In the genomic region with DNA sequence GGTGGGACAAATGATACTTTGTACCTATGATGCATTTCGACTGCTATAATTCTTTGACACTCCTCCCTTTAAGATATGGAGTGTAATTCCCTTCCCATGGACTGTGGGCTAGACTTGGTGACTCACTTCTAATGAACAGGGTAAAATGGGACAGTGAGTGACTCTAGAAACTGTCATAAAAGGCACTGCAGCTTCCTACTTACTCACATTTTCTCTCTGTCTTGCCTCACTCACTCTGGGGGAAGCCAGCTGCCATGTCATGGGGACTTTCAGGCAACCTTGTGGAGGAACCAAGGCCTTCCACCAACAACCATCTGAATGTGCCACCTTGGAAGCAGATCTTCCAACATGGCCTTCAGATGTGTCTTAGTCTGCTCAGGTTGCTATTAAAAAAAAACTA, we compare ENCODE assay signal across 16 cellular contexts. TPM values are rescaled to one million over a fixed set of nuclear protein-coding genes. Genes with fewer than 3 reads are reported as not detected.
DNase-seq lines count a peak whose midpoint lies in the region; ATAC-seq and TF ChIP-seq lines count a peak whose summit lies in the region.
"Had no signal": no experiment of that assay in that cellular context is flagged by ENCODE, and none has a peak within 500 bp of the region (broad histone marks: within the 10 kb centered on the region; RNA-seq: fewer than 3 reads in every experiment).

No MANE protein-coding gene starts in this region.

- no peaks in the 10 kb centered on the region for H3K27me3 ChIP-seq in upper lobe of right lung
- H3K27me3 ChIP-seq: breast epithelium, tibial nerve had no signal

- H3K4me3 ChIP-seq in upper lobe of right lung = no peak overlapping the region
- H3K4me3 ChIP-seq: breast epithelium, prostate gland, tibial nerve had no signal

- H3K27ac Mint-ChIP-seq in activated naive CD8-positive, alpha-beta T cell treated with anti-CD3 and anti-CD28 coated beads, Interleukin-2, amount 50 U/mL, for 24 hours = peak overlapping the region; percentile 43
- H3K27ac Mint-ChIP-seq in nephron progenitor cell = peak overlapping the region; percentile 41
- H3K27ac Mint-ChIP-seq: natural killer cell had no signal

- H3K9me3 Mint-ChIP-seq in activated T-cell treated with anti-CD3 and anti-CD28 coated beads, Interleukin-2, amount 50 U/mL, for 4 hours = no peaks in the 10 kb centered on the region
- no peaks in the 10 kb centered on the region for H3K9me3 Mint-ChIP-seq in activated naive CD8-positive, alpha-beta T cell treated with anti-CD3 and anti-CD28 coated beads, Interleukin-2, amount 50 U/mL, for 24 hours
- H3K9me3 Mint-ChIP-seq in nephron progenitor cell = peaks cover 18% of the 10 kb centered on the region
- H3K9me3 Mint-ChIP-seq: natural killer cell had no signal

- peak; percentile 80 to 82 for ATAC-seq in activated T-cell treated with anti-CD3 and anti-CD28 coated beads, Interleukin-2, amount 50 U/mL, for 4 hours
- peak; percentile 90 for ATAC-seq in activated naive CD8-positive, alpha-beta T cell treated with anti-CD3 and anti-CD28 coated beads, Interleukin-2, amount 50 U/mL, for 24 hours
- ATAC-seq in upper lobe of right lung = no peak
- no peak for ATAC-seq in HG02610 (IDR thresholded peaks at IDR 0.05; ENCODE audit: unreplicated experiment)
- ATAC-seq: natural killer cell, Right ventricle myocardium inferior had no signal

- H3K27ac ChIP-seq in upper lobe of right lung = no peak overlapping the region
- H3K27ac ChIP-seq: breast epithelium, prostate gland, tibial nerve had no signal

- no peak for DNase-seq in activated T-cell treated with anti-CD3 and anti-CD28 coated beads, Interleukin-2, amount 50 U/mL, for 4 hours
- DNase-seq in activated T-cell treated with anti-CD3 and anti-CD28 coated beads, Interleukin-2, amount 50 U/mL, for 1 hour = no peak
- peak; percentile 61 for DNase-seq in HT-29 (ENCODE audit: low spot score)
- DNase-seq in activated naive CD8-positive, alpha-beta T cell treated with anti-CD3 and anti-CD28 coated beads, Interleukin-2, amount 50 U/mL, for 24 hours = no peak
- no peak for DNase-seq in nephron progenitor cell
- no peak for DNase-seq in NCI-H446 (lab: John Stamatoyannopoulos, UW)
- no peak for DNase-seq in upper lobe of right lung
- DNase-seq: activated gamma-delta T cell treated with Interleukin-2 at 50 U/mL for 16 hours, COR-L47, MM.1S, natural killer cell had no signal

- H3K36me3 Mint-ChIP-seq in activated T-cell treated with anti-CD3 and anti-CD28 coated beads, Interleukin-2, amount 50 U/mL, for 4 hours (ENCODE audit: insufficient read depth) = no peaks in the 10 kb centered on the region
- H3K36me3 Mint-ChIP-seq in activated naive CD8-positive, alpha-beta T cell treated with anti-CD3 and anti-CD28 coated beads, Interleukin-2, amount 50 U/mL, for 24 hours (ENCODE audit: low read depth) = no peaks in the 10 kb centered on the region
- peaks cover 10% of the 10 kb centered on the region for H3K36me3 Mint-ChIP-seq in nephron progenitor cell (ENCODE audit: low read depth)
- H3K36me3 Mint-ChIP-seq: natural killer cell had no signal

- H3K4me3 Mint-ChIP-seq in activated T-cell treated with anti-CD3 and anti-CD28 coated beads, Interleukin-2, amount 50 U/mL, for 4 hours = no peak overlapping the region
- no peak overlapping the region for H3K4me3 Mint-ChIP-seq in activated naive CD8-positive, alpha-beta T cell treated with anti-CD3 and anti-CD28 coated beads, Interleukin-2, amount 50 U/mL, for 24 hours
- no peak overlapping the region for H3K4me3 Mint-ChIP-seq in nephron progenitor cell
- H3K4me3 Mint-ChIP-seq: natural killer cell had no signal

- TF ChIP-seq CTCF in nephron progenitor cell (IDR thresholded peaks at IDR 0.05) (no peak), upper lobe of right lung (IDR thresholded peaks at IDR 0.05) (no peak)

- no peaks in the 10 kb centered on the region for H3K27me3 Mint-ChIP-seq in activated T-cell treated with anti-CD3 and anti-CD28 coated beads, Interleukin-2, amount 50 U/mL, for 4 hours (ENCODE audit: low read depth)
- no peaks in the 10 kb centered on the region for H3K27me3 Mint-ChIP-seq in activated naive CD8-positive, alpha-beta T cell treated with anti-CD3 and anti-CD28 coated beads, Interleukin-2, amount 50 U/mL, for 24 hours
- H3K27me3 Mint-ChIP-seq in nephron progenitor cell (ENCODE audit: low read depth, poor library complexity) = no peaks in the 10 kb centered on the region

- intact Hi-C loops in upper lobe of right lung (cut with DNase I) = no loop called here

- peaks cover 3% of the 10 kb centered on the region for H3K4me1 Mint-ChIP-seq in activated T-cell treated with anti-CD3 and anti-CD28 coated beads, Interleukin-2, amount 50 U/mL, for 4 hours (ENCODE audit: low read depth)
- peaks cover 13% of the 10 kb centered on the region for H3K4me1 Mint-ChIP-seq in activated naive CD8-positive, alpha-beta T cell treated with anti-CD3 and anti-CD28 coated beads, Interleukin-2, amount 50 U/mL, for 24 hours
- peaks cover 24% of the 10 kb centered on the region for H3K4me1 Mint-ChIP-seq in nephron progenitor cell
- H3K4me1 Mint-ChIP-seq: natural killer cell had no signal

- no peaks in the 10 kb centered on the region for H3K36me3 ChIP-seq in upper lobe of right lung
- H3K36me3 ChIP-seq: breast epithelium, prostate gland, tibial nerve had no signal

- H3K4me1 ChIP-seq in upper lobe of right lung = no peaks in the 10 kb centered on the region
- H3K4me1 ChIP-seq: prostate gland, tibial nerve had no signal

- H3K9me3 ChIP-seq in upper lobe of right lung = no peaks in the 10 kb centered on the region
- H3K9me3 ChIP-seq: breast epithelium, prostate gland, tibial nerve had no signal

RNA-seq across cellular contexts. Expression of a gene that starts 12.9 kb away (rescaled TPM):
- 10 to 100 TPM; 25.5 to 39.0 (median 38.1) TPM for total RNA-seq in activated T-cell treated with anti-CD3 and anti-CD28 coated beads, Interleukin-2, amount 50 U/mL, for 4 hours
- total RNA-seq in HT-29 (2014; rRNA removed; shearing (Covaris generic)) = 13.3 and 13.5 TPM in 2 replicates
- 33.7 TPM for total RNA-seq in upper lobe of right lung

Comparison
In these comparisons a context has a peak if more than half of its experiments do, and no peak if none do; other contexts are left out.
1. ATAC-seq: peak in activated T-cell treated with anti-CD3 and anti-CD28 coated beads, Interleukin-2, amount 50 U/mL, for 4 hours (2 of 2) and activated naive CD8-positive, alpha-beta T cell treated with anti-CD3 and anti-CD28 coated beads, Interleukin-2, amount 50 U/mL, for 24 hours (single experiment); none in upper lobe of right lung (single experiment) and HG02610 (single experiment).